Comparison of ENCODE assay signal across 8 cellular contexts in the genomic region with DNA sequence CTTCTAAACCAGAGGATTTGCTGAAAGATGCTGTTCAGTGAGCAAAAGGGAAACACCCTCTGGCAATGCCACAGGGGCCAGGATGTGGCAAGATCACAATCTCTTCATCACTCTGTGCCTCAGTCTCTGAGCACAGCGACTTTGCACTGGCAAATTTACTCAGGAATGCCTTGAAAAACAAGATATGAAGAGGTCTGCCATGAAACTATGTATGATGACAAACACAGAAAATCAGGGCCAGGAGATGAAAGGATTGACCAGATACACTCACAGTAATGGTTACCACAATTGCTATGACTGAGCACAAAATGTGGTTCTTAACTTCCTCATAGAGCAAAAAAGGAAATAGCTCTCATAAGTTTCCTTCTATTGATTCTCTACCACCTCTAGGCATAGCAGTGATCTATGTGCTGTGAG. TPM values are rescaled to one million over a fixed set of nuclear protein-coding genes. Genes with fewer than 3 reads are reported as not detected.
A peak's percentile ranks its signal among the peaks of the same experiment; 100 is the strongest.
DNase-seq lines count a peak whose midpoint lies in the region; ATAC-seq and TF ChIP-seq lines count a peak whose summit lies in the region.

No MANE protein-coding gene starts in this region.

- POLR2A ChIA-PET in naive thymus-derived CD8-positive, alpha-beta T cell (lab: Charles Lee) = interaction anchor here (1.0 to 1.1 kb wide), 2 partner anchors 9 to 18 kb away, joined by 3 to 5 read pairs; no protein-coding TSS in a partner anchor

- peak overlapping the region; percentile 16 to 95 (median 84) for H3K27ac Mint-ChIP-seq in naive thymus-derived CD8-positive, alpha-beta T cell
- no peak overlapping the region for H3K27ac Mint-ChIP-seq in osteocyte (ENCODE audit: unreplicated experiment)

- no peak overlapping the region for H3K4me3 ChIP-seq in MM.1S (ENCODE audit: low read length)

- H3K9ac ChIP-seq in MM.1S (ENCODE audit: low read length) = no peak overlapping the region

- H3K27me3 ChIP-seq in MM.1S (replicated peaks; ENCODE audit: insufficient read depth, low read length) = no peaks in the 10 kb centered on the region

- H3K4me3 Mint-ChIP-seq in naive thymus-derived CD8-positive, alpha-beta T cell = peak overlapping the region; percentile 43 to 78 (median 68)
- H3K4me3 Mint-ChIP-seq in osteocyte (ENCODE audit: unreplicated experiment) = no peak overlapping the region

- no peaks in the 10 kb centered on the region for H3K9me3 ChIP-seq in MM.1S (replicated peaks; ENCODE audit: insufficient read depth, low read length)

- no peak overlapping the region for H2AFZ ChIP-seq in MM.1S (ENCODE audit: low read length)

- peaks cover 2 to 21% (median 4%) of the 10 kb centered on the region in 3 donors for H3K36me3 Mint-ChIP-seq in naive thymus-derived CD8-positive, alpha-beta T cell
- H3K36me3 Mint-ChIP-seq in osteocyte (ENCODE audit: unreplicated experiment) = peaks cover 7% of the 10 kb centered on the region

- H3K36me3 ChIP-seq in MM.1S (replicated peaks; ENCODE audit: insufficient read depth, low read length) = no peaks in the 10 kb centered on the region; the same call in 1 of the 2 replicates

- DNase-seq in EL (peak; percentile 65), MM.1S (peak; percentile 22), activated T-cell treated with anti-CD3 and anti-CD28 coated beads for 4 hours (peak; percentile 24), retina (no peak), NCI-H2171 (lab: John Stamatoyannopoulos, UW) (no peak), osteocyte (ENCODE audit: extremely low spot score, unreplicated experiment) (no peak)
- peak; percentile 30 to 87 (median 72) for DNase-seq in naive thymus-derived CD8-positive, alpha-beta T cell

- H3K4me1 ChIP-seq in MM.1S (ENCODE audit: low read length) = peaks cover 13% of the 10 kb centered on the region; the same call in 1 of the 2 replicates

- peaks cover 4% of the 10 kb centered on the region; the same call in 1 of the 2 replicates for H4K20me1 ChIP-seq in MM.1S (ENCODE audit: insufficient read depth, low read length)

- H3K27me3 Mint-ChIP-seq in naive thymus-derived CD8-positive, alpha-beta T cell = no peaks in the 10 kb centered on the region
- H3K27me3 Mint-ChIP-seq in osteocyte (ENCODE audit: unreplicated experiment) = no peaks in the 10 kb centered on the region

- H3K9me3 Mint-ChIP-seq in naive thymus-derived CD8-positive, alpha-beta T cell = no peaks in the 10 kb centered on the region
- no peaks in the 10 kb centered on the region for H3K9me3 Mint-ChIP-seq in osteocyte (ENCODE audit: unreplicated experiment)

- peaks cover 37 to 85% (median 76%) of the 10 kb centered on the region in 4 donors for H3K4me1 Mint-ChIP-seq in naive thymus-derived CD8-positive, alpha-beta T cell
- peaks cover 11% of the 10 kb centered on the region for H3K4me1 Mint-ChIP-seq in osteocyte (ENCODE audit: unreplicated experiment)

- H3K79me2 ChIP-seq in MM.1S (ENCODE audit: low read length) = peaks cover 62% of the 10 kb centered on the region

- peaks cover 9% of the 10 kb centered on the region; the same call in 1 of the 2 replicates for H3F3A ChIP-seq in MM.1S (ENCODE audit: insufficient read depth, low read length)

- no peak overlapping the region for H3K4me2 ChIP-seq in MM.1S (ENCODE audit: low read depth, low read length)

- H3K27ac ChIP-seq in MM.1S (ENCODE audit: low read length) = no peak overlapping the region

- ATAC-seq in GM21717 (IDR thresholded peaks at IDR 0.05; ENCODE audit: unreplicated experiment) = peak; percentile 83
- ATAC-seq in naive thymus-derived CD8-positive, alpha-beta T cell = peak; percentile 88 to 91

- TF ChIP-seq CTCF in MM.1S (IDR thresholded peaks at IDR 0.05; ENCODE audit: low read length) = no peak
- TF ChIP-seq CTCF in osteocyte (IDR thresholded peaks at IDR 0.05) = no peak

- no peaks in the 10 kb centered on the region for H3K9me2 ChIP-seq in MM.1S (replicated peaks; ENCODE audit: insufficient read depth, low read length)

RNA-seq across cellular contexts. Expression of gene TTC13, which starts 5.8 kb away (rescaled TPM):
- total RNA-seq in naive thymus-derived CD8-positive, alpha-beta T cell = 10 to 100 TPM; 46.6 to 50.0 TPM
- polyA plus RNA-seq in naive thymus-derived CD8-positive, alpha-beta T cell = 10 to 100 TPM in 1 of 3 donors, 1 to 10 TPM in 2; 6.9 to 10.4 (median 8.0) TPM
- 15.9 and 19.5 TPM in 2 replicates for total RNA-seq in osteocyte

RNA-seq across cellular contexts. Expression of gene ARV1, which starts 6.0 kb away (rescaled TPM):
- total RNA-seq in naive thymus-derived CD8-positive, alpha-beta T cell = 10 to 100 TPM; 10.6 to 13.4 TPM
- 10 to 100 TPM; 30.1 to 35.2 (median 30.9) TPM for polyA plus RNA-seq in naive thymus-derived CD8-positive, alpha-beta T cell
- 16.2 and 17.1 TPM in 2 replicates for total RNA-seq in osteocyte

Comparison
In these comparisons a context has a peak if more than half of its experiments do, and no peak if none do; other contexts are left out.
1. DNase-seq: peak in EL (single experiment), MM.1S (single experiment), activated T-cell treated with anti-CD3 and anti-CD28 coated beads for 4 hours (single experiment) and naive thymus-derived CD8-positive, alpha-beta T cell (10 of 10); none in retina (single experiment), NCI-H2171 (single experiment) and osteocyte (single experiment).